Comparison of ENCODE assay signal across 17 cellular contexts in genomic region chr18:2409906-2410305, GRCh38.
"Had no signal": no experiment of that assay in that cellular context is flagged by ENCODE, and none has a peak within 500 bp of the region (broad histone marks: within the 10 kb centered on the region; RNA-seq: fewer than 3 reads in every experiment).

No MANE protein-coding gene starts in this region.

- ATAC-seq: activated T-cell treated with anti-CD3 and anti-CD28 coated beads, Interleukin-2, amount 50 U/mL, for 72 hours; gastrocnemius medialis; heart right ventricle had no signal

- H3K27ac ChIP-seq: gastrocnemius medialis, heart right ventricle, pancreas, sigmoid colon, thoracic aorta had no signal

- H3K36me3 ChIP-seq: brain microvascular endothelial cell, gastrocnemius medialis, heart right ventricle, pancreas, sigmoid colon, thoracic aorta had no signal

- H3K4me1 Mint-ChIP-seq: activated B cell treated with CpG ODN at 0.5 μM for 24 hours; activated naive CD8-positive, alpha-beta T cell treated with anti-CD3 and anti-CD28 coated beads for 36 hours had no signal

- H3K9me3 Mint-ChIP-seq: activated B cell treated with CpG ODN at 0.5 μM for 24 hours; activated naive CD8-positive, alpha-beta T cell treated with anti-CD3 and anti-CD28 coated beads for 36 hours; activated T-cell treated with anti-CD3 and anti-CD28 coated beads, Interleukin-2, amount 50 U/mL, for 72 hours had no signal

- DNase-seq: activated B cell treated with CpG ODN at 0.5 μM for 24 hours; activated CD4-positive, alpha-beta T cell treated with anti-CD3 and anti-CD28 coated beads for 48 hours; activated CD8-positive, alpha-beta memory T cell treated with anti-CD3 and anti-CD28 coated beads, Interleukin-2, amount 50 U/mL, for 48 hours; activated gamma-delta T cell treated with Interleukin-2 at 50 U/mL for 16 hours; activated naive CD8-positive, alpha-beta T cell treated with anti-CD3 and anti-CD28 coated beads for 36 hours; activated T-cell treated with anti-CD3 and anti-CD28 coated beads, Interleukin-2, amount 50 U/mL, for 72 hours; amygdala; brain microvascular endothelial cell; cerebellar nuclear complex; effector CD8-positive, alpha-beta T cell; gastrocnemius medialis; heart right ventricle; pancreas; sigmoid colon; stimulated activated CD4-positive, alpha-beta T cell treated with anti-CD3 and anti-CD28 coated beads, Interleukin-1b, Interleukin-23, amount 100 ng/mL, for 48 hours had no signal

- H3K27me3 ChIP-seq: brain microvascular endothelial cell, gastrocnemius medialis, pancreas, sigmoid colon had no signal

- H3K4me3 Mint-ChIP-seq: activated B cell treated with CpG ODN at 0.5 μM for 24 hours; activated naive CD8-positive, alpha-beta T cell treated with anti-CD3 and anti-CD28 coated beads for 36 hours; activated T-cell treated with anti-CD3 and anti-CD28 coated beads, Interleukin-2, amount 50 U/mL, for 72 hours had no signal

- H3K4me3 ChIP-seq: gastrocnemius medialis, heart right ventricle, lung, pancreas, sigmoid colon, thoracic aorta had no signal

- H3K4me1 ChIP-seq: gastrocnemius medialis, heart right ventricle, pancreas, sigmoid colon had no signal

- H3K36me3 Mint-ChIP-seq: activated naive CD8-positive, alpha-beta T cell treated with anti-CD3 and anti-CD28 coated beads for 36 hours had no signal

- H3K27ac Mint-ChIP-seq: activated B cell treated with CpG ODN at 0.5 μM for 24 hours; activated naive CD8-positive, alpha-beta T cell treated with anti-CD3 and anti-CD28 coated beads for 36 hours; activated T-cell treated with anti-CD3 and anti-CD28 coated beads, Interleukin-2, amount 50 U/mL, for 72 hours had no signal

- H3K27me3 Mint-ChIP-seq: activated B cell treated with CpG ODN at 0.5 μM for 24 hours had no signal

- H3K9me3 ChIP-seq: gastrocnemius medialis, heart right ventricle, pancreas, sigmoid colon, thoracic aorta had no signal
